In the genomic region with DNA sequence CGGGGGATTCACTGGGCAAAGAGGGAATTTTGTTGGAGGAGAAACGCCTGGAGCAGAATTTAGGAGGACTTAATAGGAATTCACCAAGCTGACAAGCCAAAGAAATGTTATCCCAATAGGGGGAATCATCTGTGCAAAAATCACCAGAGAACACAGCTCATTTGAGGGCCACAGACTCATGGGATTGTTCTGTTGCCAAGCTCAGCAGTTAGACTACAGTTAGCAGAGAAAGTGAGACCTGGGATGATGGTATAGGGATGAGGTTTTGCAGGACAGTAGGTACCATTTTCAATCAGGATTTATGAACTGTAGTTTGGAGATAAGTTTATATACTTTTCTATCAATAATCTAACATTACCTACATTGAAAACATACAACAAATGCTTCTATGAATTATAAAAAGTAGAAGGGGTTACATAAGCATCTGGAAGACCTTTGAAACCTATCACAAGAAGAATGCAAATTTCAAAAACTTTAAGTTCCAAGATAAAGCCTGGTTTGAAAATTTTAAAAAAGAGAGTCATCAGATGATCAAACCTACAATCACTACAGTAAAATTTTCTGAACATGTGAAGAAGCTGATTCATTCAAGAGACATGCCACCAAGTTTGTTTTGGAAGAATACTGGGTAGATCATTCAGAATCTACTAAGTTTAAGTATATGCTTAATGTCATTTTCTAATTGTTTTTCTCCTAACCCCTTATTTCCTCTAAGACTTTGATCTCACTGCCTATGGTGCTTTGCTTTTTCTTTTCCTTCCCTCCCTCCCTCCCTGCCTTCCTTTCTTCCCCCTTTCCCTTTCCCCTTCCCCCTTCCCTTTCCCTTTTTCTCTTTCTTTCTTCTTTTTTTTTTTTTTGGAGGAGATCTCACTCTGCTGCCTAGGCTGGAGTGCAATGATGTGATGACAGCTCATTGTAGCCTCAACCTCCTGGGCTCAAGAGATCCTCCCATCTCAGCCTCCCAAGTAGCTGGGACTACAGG, we compare ENCODE assay signal across 11 cellular contexts.
DNase-seq lines count a peak whose midpoint lies in the region; ATAC-seq and TF ChIP-seq lines count a peak whose summit lies in the region.
"Had no signal": no experiment of that assay in that cellular context is flagged by ENCODE, and none has a peak within 500 bp of the region (broad histone marks: within the 10 kb centered on the region; RNA-seq: fewer than 3 reads in every experiment).

No MANE protein-coding gene starts in this region.

- H3K36me3 ChIP-seq in SK-N-MC (ENCODE audit: insufficient read depth, low read length), result no peaks in the 10 kb centered on the region
- H3K36me3 ChIP-seq in fibroblast of lung (ENCODE audit: control insufficient read depth, insufficient read depth, low read length), result no peaks in the 10 kb centered on the region
- H3K36me3 ChIP-seq in gastroesophageal sphincter, result no peaks in the 10 kb centered on the region

- H3K4me1 ChIP-seq in fibroblast of lung (ENCODE audit: control insufficient read depth, extremely low read depth, insufficient read depth, low read length), result peaks cover 18% of the 10 kb centered on the region
- H3K4me1 ChIP-seq in gastroesophageal sphincter, result peaks cover 12 to 79% (median 19%) of the 10 kb centered on the region in 3 donors

- H3K9ac ChIP-seq in SK-N-MC (ENCODE audit: insufficient read length) (no peak overlapping the region), fibroblast of lung (ENCODE audit: insufficient read depth, low read length) (no peak overlapping the region)
- H3K9ac ChIP-seq: KMS-11 had no signal

- 91 to 96% methylated on average over 2 of the region's 2 CpGs for WGBS in lower leg skin, 2 donors
- WGBS in gastroesophageal sphincter (ENCODE audit: low coverage in 1 of 2), 2 donors, result 74% methylated on average over 2 of the region's 2 CpGs; no CpG with 5 or more reads in 1 of the 2 donors

- H3K4me3 ChIP-seq in SK-N-MC (peak overlapping the region; percentile 65), fibroblast of lung (replicated peaks in 1 of 4; ENCODE audit: control extremely low read depth in 1 of 4, insufficient read depth in 1 of 4, low read depth in 3 of 4, low read length in 4 of 4) (no peak overlapping the region), skeletal muscle cell (ENCODE audit: low read depth, low read length) (no peak overlapping the region), lower leg skin (ENCODE audit: low read depth, poor library complexity, severe bottlenecking) (no peak overlapping the region), gastroesophageal sphincter (no peak overlapping the region)

- TF ChIP-seq CTCF in fibroblast of lung (conservative IDR thresholded peaks at IDR 0.05 in 1 of 2, IDR thresholded peaks at IDR 0.05 in 1 of 2; ENCODE audit: low read depth in 1 of 2, low read length in 2 of 2) (no peak), lower leg skin (IDR thresholded peaks at IDR 0.05) (no peak), gastroesophageal sphincter (IDR thresholded peaks at IDR 0.05) (no peak)

- intact Hi-C loops in lower leg skin (cut with DNase I; ENCODE audit: low total_unique reads), result no loop called here

- no peaks in the 10 kb centered on the region for H3K27me3 ChIP-seq in fibroblast of lung (ENCODE audit: control insufficient read depth, insufficient read depth, low read length)
- H3K27me3 ChIP-seq in gastroesophageal sphincter, result no peaks in the 10 kb centered on the region

- TF ChIP-seq EP300 in gastroesophageal sphincter (IDR thresholded peaks at IDR 0.05), result no peak

- H3K9me3 ChIP-seq in SK-N-MC (ENCODE audit: low read depth, low read length), result no peaks in the 10 kb centered on the region
- H3K9me3 ChIP-seq in fibroblast of lung (ENCODE audit: control insufficient read depth, insufficient read depth, low read depth, low read length), result no peaks in the 10 kb centered on the region
- H3K9me3 ChIP-seq in gastroesophageal sphincter, result no peaks in the 10 kb centered on the region

- peaks cover 23% of the 10 kb centered on the region for H3K79me2 ChIP-seq in fibroblast of lung (ENCODE audit: control insufficient read depth, insufficient read depth, low read length)

- no peak for TF ChIP-seq POLR2A in lower leg skin (IDR thresholded peaks at IDR 0.05)
- no peak for TF ChIP-seq POLR2A in gastroesophageal sphincter (IDR thresholded peaks at IDR 0.05)

- no peak overlapping the region for H2AFZ ChIP-seq in fibroblast of lung (ENCODE audit: low read length)

- H3K4me2 ChIP-seq in fibroblast of lung (ENCODE audit: extremely low read depth, insufficient read depth, low read length), result peak overlapping the region; percentile 21
- H3K4me2 ChIP-seq: KMS-11 had no signal

- DNase-seq in EH (ENCODE audit: low read depth) (peak; percentile 88), SK-N-MC (ENCODE audit: low read depth, low spot score) (peak; percentile 72), fibroblast of lung (ENCODE audit: low read depth in 2 of 2) (peak; percentile 59 to 90), skeletal muscle cell (ENCODE audit: low read depth) (peak; percentile 52), lower leg skin (ENCODE audit: low spot score in 2 of 2) (no peak), MV-4-11 (lab: John Stamatoyannopoulos, UW) (no peak)
- DNase-seq: activated CD8-positive, alpha-beta memory T cell treated with anti-CD3 and anti-CD28 coated beads, Interleukin-2, amount 50 U/mL, for 4 hours; H7 had no signal

- no peaks in the 10 kb centered on the region for H4K20me1 ChIP-seq in fibroblast of lung (ENCODE audit: control insufficient read depth, extremely low read depth, insufficient read depth, low read length)

- H3K27ac ChIP-seq in SK-N-MC, result peak overlapping the region; percentile 93
- H3K27ac ChIP-seq in fibroblast of lung (ENCODE audit: insufficient read depth, low read length), result peak overlapping the region; percentile 90
- H3K27ac ChIP-seq in gastroesophageal sphincter, result no peak overlapping the region
- H3K27ac ChIP-seq: KMS-11 had no signal

- ATAC-seq in gastroesophageal sphincter (no peak), GM19467 (IDR thresholded peaks at IDR 0.05; ENCODE audit: unreplicated experiment) (no peak)

Comparison
In these comparisons a context has a peak if more than half of its experiments do, and no peak if none do; other contexts are left out.
1. DNase-seq: peak in EH (single experiment), SK-N-MC (single experiment), fibroblast of lung (2 of 2) and skeletal muscle cell (single experiment); none in lower leg skin (0 of 2) and MV-4-11 (single experiment).
2. H3K27ac ChIP-seq: peak in SK-N-MC (single experiment) and fibroblast of lung (single experiment); none in gastroesophageal sphincter (0 of 4).